ENCODE assay signal across 1 cellular context in the genomic region with DNA sequence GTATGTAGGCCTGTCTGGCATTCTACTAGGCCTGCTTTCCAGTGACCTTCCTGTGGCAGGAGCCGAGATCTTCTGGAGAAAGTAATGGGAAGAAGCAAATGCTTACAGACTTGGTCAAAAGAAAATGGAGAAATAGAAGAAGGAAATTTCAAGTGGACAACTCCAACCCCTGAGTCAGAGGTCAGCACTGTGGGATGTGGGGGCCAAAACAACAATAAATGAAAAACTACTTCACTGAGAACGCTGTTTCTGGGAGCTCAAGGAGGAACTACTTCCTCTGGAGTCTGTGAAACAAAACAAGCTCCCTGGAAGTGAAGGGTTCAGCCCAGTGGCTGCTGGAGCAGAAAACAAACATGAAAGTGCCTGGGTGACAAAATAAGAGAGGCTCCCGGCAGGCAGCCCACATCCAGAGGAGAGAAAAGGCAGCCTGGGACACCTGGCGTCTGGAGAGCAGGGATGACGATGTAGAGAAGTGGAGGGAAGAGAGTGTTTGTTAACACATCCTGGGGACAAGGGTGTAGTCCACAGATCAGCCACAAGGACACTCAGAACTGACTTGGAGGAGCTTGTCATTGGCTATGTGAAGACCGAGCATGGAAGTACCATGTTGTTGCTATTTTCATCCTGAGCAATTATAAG.
TF ChIP-seq lines count a peak whose summit lies in the region.

No MANE protein-coding gene starts in this region.

TF ChIP-seq in HCT116, 20 proteins besides CTCF, POLR2A, EP300 and RAD21 (continued from another document):
- TF ChIP-seq, protein P1, sequence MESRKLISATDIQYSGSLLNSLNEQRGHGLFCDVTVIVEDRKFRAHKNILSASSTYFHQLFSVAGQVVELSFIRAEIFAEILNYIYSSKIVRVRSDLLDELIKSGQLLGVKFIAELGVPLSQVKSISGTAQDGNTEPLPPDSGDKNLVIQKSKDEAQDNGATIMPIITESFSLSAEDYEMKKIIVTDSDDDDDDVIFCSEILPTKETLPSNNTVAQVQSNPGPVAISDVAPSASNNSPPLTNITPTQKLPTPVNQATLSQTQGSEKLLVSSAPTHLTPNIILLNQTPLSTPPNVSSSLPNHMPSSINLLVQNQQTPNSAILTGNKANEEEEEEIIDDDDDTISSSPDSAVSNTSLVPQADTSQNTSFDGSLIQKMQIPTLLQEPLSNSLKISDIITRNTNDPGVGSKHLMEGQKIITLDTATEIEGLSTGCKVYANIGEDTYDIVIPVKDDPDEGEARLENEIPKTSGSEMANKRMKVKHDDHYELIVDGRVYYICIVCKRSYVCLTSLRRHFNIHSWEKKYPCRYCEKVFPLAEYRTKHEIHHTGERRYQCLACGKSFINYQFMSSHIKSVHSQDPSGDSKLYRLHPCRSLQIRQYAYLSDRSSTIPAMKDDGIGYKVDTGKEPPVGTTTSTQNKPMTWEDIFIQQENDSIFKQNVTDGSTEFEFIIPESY (IDR thresholded peaks at IDR 0.05; ENCODE audit: extremely low read depth, insufficient replicate concordance, low read length), result no peak
- TF ChIP-seq ELF1 (IDR thresholded peaks at IDR 0.05; ENCODE audit: borderline replicate concordance, low read depth) (no peak), REST (IDR thresholded peaks at IDR 0.05; ENCODE audit: low read depth) (no peak), JUND (IDR thresholded peaks at IDR 0.05) (no peak), EZH2phosphoT487 (IDR thresholded peaks at IDR 0.05; ENCODE audit: borderline replicate concordance) (no peak), SP1 (IDR thresholded peaks at IDR 0.05; ENCODE audit: low read depth) (no peak), FOSL1 (IDR thresholded peaks at IDR 0.05; ENCODE audit: low read depth) (no peak), SIN3A (IDR thresholded peaks at IDR 0.05; ENCODE audit: low read depth) (no peak), CBX3 (IDR thresholded peaks at IDR 0.05; ENCODE audit: low read depth) (no peak), SRF (IDR thresholded peaks at IDR 0.05; ENCODE audit: low read depth) (no peak)
- TF ChIP-seq, protein P2, sequence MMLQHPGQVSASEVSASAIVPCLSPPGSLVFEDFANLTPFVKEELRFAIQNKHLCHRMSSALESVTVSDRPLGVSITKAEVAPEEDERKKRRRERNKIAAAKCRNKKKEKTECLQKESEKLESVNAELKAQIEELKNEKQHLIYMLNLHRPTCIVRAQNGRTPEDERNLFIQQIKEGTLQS (IDR thresholded peaks at IDR 0.05), result no peak
TF ChIP-seq in HCT116: peak in this region for 0.
